ENCODE assay signal across 1 cellular context in the genomic region with DNA sequence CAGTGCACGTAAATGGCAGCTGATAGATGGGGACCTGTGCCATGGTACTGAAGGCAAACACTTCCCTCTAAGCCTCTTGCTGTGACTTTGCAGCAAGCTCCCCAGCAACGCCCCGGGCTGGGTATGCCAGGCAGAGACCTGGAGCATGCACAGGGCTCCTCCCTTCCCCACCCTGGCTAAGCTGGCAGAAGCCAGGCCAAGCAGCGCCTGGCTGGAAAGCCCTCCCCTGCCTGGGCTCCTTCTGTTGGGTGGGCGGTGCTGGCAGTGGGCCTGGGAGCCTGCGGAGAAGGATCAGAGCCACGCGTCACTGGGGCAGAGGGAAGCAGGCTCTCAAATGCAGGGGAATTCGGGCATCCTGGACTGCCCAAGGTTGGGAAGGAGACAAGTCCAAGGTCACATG.
TF ChIP-seq lines count a peak whose summit lies in the region.

No MANE protein-coding gene starts in this region.

TF ChIP-seq in HCT116, 20 proteins besides CTCF, POLR2A, EP300 and RAD21 (continued from another document):
- TF ChIP-seq REST (IDR thresholded peaks at IDR 0.05; ENCODE audit: low read depth) (no peak), SP1 (IDR thresholded peaks at IDR 0.05; ENCODE audit: low read depth) (no peak), POLR2AphosphoS5 (IDR thresholded peaks at IDR 0.05; ENCODE audit: low read depth, low read length) (no peak), EZH2phosphoT487 (IDR thresholded peaks at IDR 0.05; ENCODE audit: borderline replicate concordance) (no peak)
